In the genomic region with DNA sequence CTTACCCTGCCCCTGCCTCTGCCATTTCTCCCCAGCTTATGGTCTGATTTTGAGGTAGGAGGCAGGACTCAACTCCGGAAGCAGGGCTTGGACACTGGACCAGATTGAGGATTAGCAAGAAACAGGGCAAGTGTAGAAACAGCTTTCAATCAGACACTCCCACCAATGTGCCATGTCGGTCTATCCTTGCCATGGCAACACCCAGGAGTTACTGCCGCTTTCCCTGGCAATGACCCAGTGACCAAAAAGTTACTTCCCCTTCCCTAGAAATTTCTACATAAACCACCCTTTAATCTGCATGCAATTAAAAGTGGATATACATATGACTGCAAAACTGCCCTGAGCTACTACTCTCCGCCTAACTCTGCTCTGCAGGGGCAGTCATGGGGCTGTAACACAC, we compare ENCODE assay signal across 16 cellular contexts.
"Had no signal": no experiment of that assay in that cellular context is flagged by ENCODE, and none has a peak within 500 bp of the region (broad histone marks: within the 10 kb centered on the region; RNA-seq: fewer than 3 reads in every experiment).

No MANE protein-coding gene starts in this region.

- H3K27ac ChIP-seq: gastrocnemius medialis, left ventricle myocardium inferior, parathyroid adenoma, thoracic aorta had no signal

- H3K27me3 ChIP-seq: gastrocnemius medialis had no signal

- ATAC-seq: gastrocnemius medialis; stimulated activated naive CD8-positive, alpha-beta T cell treated with anti-CD3 and anti-CD28 coated beads, Interleukin-15, amount 100 ng/mL, for 72 hours had no signal

- H3K4me1 ChIP-seq: gastrocnemius medialis, left ventricle myocardium inferior, parathyroid adenoma had no signal

- H3K36me3 ChIP-seq: gastrocnemius medialis, left ventricle myocardium inferior, thoracic aorta had no signal

- H3K4me1 Mint-ChIP-seq: activated CD4-positive, alpha-beta T cell treated with anti-CD3 and anti-CD28 coated beads, Interleukin-2, amount 10 ng/mL, durations not matched to agents 24 days and 14 days; activated naive CD4-positive, alpha-beta T cell treated with anti-CD3 and anti-CD28 coated beads, Interleukin-2, amount 10 ng/mL, durations not matched to agents 7 days and 5 days; neural crest cell; stimulated activated naive CD8-positive, alpha-beta T cell treated with anti-CD3 and anti-CD28 coated beads, Interleukin-15, amount 100 ng/mL, for 72 hours had no signal

- H3K4me3 ChIP-seq: gastrocnemius medialis, left ventricle myocardium inferior, thoracic aorta had no signal

- H3K4me3 Mint-ChIP-seq: activated CD4-positive, alpha-beta T cell treated with anti-CD3 and anti-CD28 coated beads, Interleukin-2, amount 10 ng/mL, durations not matched to agents 24 days and 14 days; activated naive CD4-positive, alpha-beta T cell treated with anti-CD3 and anti-CD28 coated beads, Interleukin-2, amount 10 ng/mL, durations not matched to agents 7 days and 5 days; neural crest cell; stimulated activated naive CD8-positive, alpha-beta T cell treated with anti-CD3 and anti-CD28 coated beads, Interleukin-15, amount 100 ng/mL, for 72 hours had no signal

- DNase-seq: activated CD4-positive, alpha-beta T cell treated with anti-CD3 and anti-CD28 coated beads, Interleukin-2, amount 10 ng/mL, durations not matched to agents 24 days and 14 days; activated CD8-positive, alpha-beta memory T cell treated with anti-CD3 and anti-CD28 coated beads for 24 hours; activated naive CD4-positive, alpha-beta T cell treated with anti-CD3 and anti-CD28 coated beads, Interleukin-2, amount 10 ng/mL, durations not matched to agents 7 days and 5 days; caudate nucleus; cortex of kidney; effector memory CD4-positive, alpha-beta T cell; gastrocnemius medialis; islet precursor cell; left ventricle myocardium inferior; mesendoderm; stimulated activated CD4-positive, alpha-beta T cell treated with anti-CD3 and anti-CD28 coated beads, Interleukin-4, amount 100 ng/mL, for 24 hours; stimulated activated naive CD8-positive, alpha-beta T cell treated with anti-CD3 and anti-CD28 coated beads, Interleukin-15, amount 100 ng/mL, for 72 hours had no signal

- H3K9me3 Mint-ChIP-seq: activated CD4-positive, alpha-beta T cell treated with anti-CD3 and anti-CD28 coated beads, Interleukin-2, amount 10 ng/mL, durations not matched to agents 24 days and 14 days; activated naive CD4-positive, alpha-beta T cell treated with anti-CD3 and anti-CD28 coated beads, Interleukin-2, amount 10 ng/mL, durations not matched to agents 7 days and 5 days; activated T-helper 2 cell treated with anti-CD3 and anti-CD28 coated beads, Interferon-gamma antibody, Interleukin-2, Interleukin-4, amounts not matched to agents 10 μg/mL and 5 μg/mL and 100 μg/mL, durations not matched to agents 14 hours and 24 hours and 36 hours; stimulated activated naive CD8-positive, alpha-beta T cell treated with anti-CD3 and anti-CD28 coated beads, Interleukin-15, amount 100 ng/mL, for 72 hours had no signal

- H3K36me3 Mint-ChIP-seq: activated naive CD4-positive, alpha-beta T cell treated with anti-CD3 and anti-CD28 coated beads, Interleukin-2, amount 10 ng/mL, durations not matched to agents 7 days and 5 days had no signal

- H3K27ac Mint-ChIP-seq: activated CD4-positive, alpha-beta T cell treated with anti-CD3 and anti-CD28 coated beads, Interleukin-2, amount 10 ng/mL, durations not matched to agents 24 days and 14 days; activated naive CD4-positive, alpha-beta T cell treated with anti-CD3 and anti-CD28 coated beads, Interleukin-2, amount 10 ng/mL, durations not matched to agents 7 days and 5 days; activated T-helper 2 cell treated with anti-CD3 and anti-CD28 coated beads, Interferon-gamma antibody, Interleukin-2, Interleukin-4, amounts not matched to agents 10 μg/mL and 5 μg/mL and 100 μg/mL, durations not matched to agents 14 hours and 24 hours and 36 hours; stimulated activated naive CD8-positive, alpha-beta T cell treated with anti-CD3 and anti-CD28 coated beads, Interleukin-15, amount 100 ng/mL, for 72 hours had no signal

- H3K9me3 ChIP-seq: gastrocnemius medialis, thoracic aorta had no signal

- H3K27me3 Mint-ChIP-seq: stimulated activated naive CD8-positive, alpha-beta T cell treated with anti-CD3 and anti-CD28 coated beads, Interleukin-15, amount 100 ng/mL, for 72 hours had no signal
